ENCODE assay signal across 18 cellular contexts in genomic region chr12:124881123-124881522, GRCh38. TPM values are rescaled to one million over a fixed set of nuclear protein-coding genes. Genes with fewer than 3 reads are reported as not detected.
DNase-seq lines count a peak whose midpoint lies in the region; ATAC-seq, FAIRE-seq and TF ChIP-seq lines count a peak whose summit lies in the region.
"Had no signal": no experiment of that assay in that cellular context is flagged by ENCODE, and none has a peak within 500 bp of the region (broad histone marks: within the 10 kb centered on the region; RNA-seq: fewer than 3 reads in every experiment).

No MANE protein-coding gene starts in this region.

- H4K5ac ChIP-seq in IMR-90 (ENCODE audit: low read depth, low read length) = no peak overlapping the region

- no peak overlapping the region for H3K27ac ChIP-seq in IMR-90 (ENCODE audit: insufficient read depth, low read length)
- H3K27ac ChIP-seq in naive thymus-derived CD4-positive, alpha-beta T cell (ENCODE audit: low read depth, low read length) = no peak overlapping the region
- H3K27ac ChIP-seq in kidney (ENCODE audit: low read depth in 2 of 2, low read length in 2 of 2) = no peak overlapping the region
- H3K27ac ChIP-seq: psoas muscle, SK-N-MC, thoracic aorta had no signal

- in situ Hi-C loops in IMR-90 (cut with MboI; ENCODE audit: low sequenced_read_pairs) = no loop called here

- H3K4me2 ChIP-seq in IMR-90 (ENCODE audit: low read depth, low read length) = no peak overlapping the region

- peaks cover 29% of the 10 kb centered on the region for H3K4me1 Mint-ChIP-seq in activated naive CD8-positive, alpha-beta T cell treated with anti-CD3 and anti-CD28 coated beads, Interleukin-2, amount 50 U/mL, for 24 hours
- H3K4me1 Mint-ChIP-seq in naive thymus-derived CD4-positive, alpha-beta T cell = peaks cover 0 to 32% (median 19%) of the 10 kb centered on the region in 7 donors

- no TSS peak for BruUV-seq in IMR-90 (replicated peaks; lab: Mats Ljungman, UMichigan)

- H3K36me3 Mint-ChIP-seq in activated naive CD8-positive, alpha-beta T cell treated with anti-CD3 and anti-CD28 coated beads, Interleukin-2, amount 50 U/mL, for 24 hours (ENCODE audit: low read depth) = no peaks in the 10 kb centered on the region
- H3K36me3 Mint-ChIP-seq in naive thymus-derived CD4-positive, alpha-beta T cell = peaks cover 0 to 1% (median 0%) of the 10 kb centered on the region in 5 donors
- H3K36me3 Mint-ChIP-seq: WTC11 had no signal

- FAIRE-seq in kidney (lab: Jason Lieb, UNC) (no peak), H54 (lab: Jason Lieb, UNC) (no peak)

- H3K27ac Mint-ChIP-seq in activated naive CD8-positive, alpha-beta T cell treated with anti-CD3 and anti-CD28 coated beads, Interleukin-2, amount 50 U/mL, for 24 hours = no peak overlapping the region
- H3K27ac Mint-ChIP-seq in naive thymus-derived CD4-positive, alpha-beta T cell = peak overlapping the region in 2 of 9 donors; percentile 1 to 28
- H3K27ac Mint-ChIP-seq: WTC11 had no signal

- peak overlapping the region; percentile 23 for H2AK9ac ChIP-seq in IMR-90 (replicated peaks; ENCODE audit: low read depth, low read length, poor library complexity)

- no peak overlapping the region for H3K4ac ChIP-seq in IMR-90 (ENCODE audit: low read depth, low read length)

- no peak overlapping the region for H2BK20ac ChIP-seq in IMR-90 (ENCODE audit: low read depth, low read length)

- H3K56ac ChIP-seq in IMR-90 (ENCODE audit: extremely low read depth, insufficient read depth, low read length) = no peak overlapping the region

- no peaks in the 10 kb centered on the region for H3K36me3 ChIP-seq in IMR-90 (ENCODE audit: control insufficient read depth, insufficient read depth, low read length)
- H3K36me3 ChIP-seq in naive thymus-derived CD4-positive, alpha-beta T cell (ENCODE audit: control insufficient read depth in 2 of 3, insufficient read depth in 3 of 3, low read length in 3 of 3) = no peaks in the 10 kb centered on the region
- H3K36me3 ChIP-seq in kidney (ENCODE audit: control insufficient read depth in 1 of 2, insufficient read depth in 2 of 2, low read length in 2 of 2) = no peaks in the 10 kb centered on the region
- H3K36me3 ChIP-seq: thoracic aorta had no signal

- H4K20me1 ChIP-seq in IMR-90 (ENCODE audit: insufficient read depth, low read length) = no peaks in the 10 kb centered on the region

- H3K9ac ChIP-seq in IMR-90 (ENCODE audit: low read depth, low read length) (no peak overlapping the region), kidney (ENCODE audit: low read length in 2 of 2) (no peak overlapping the region)

- no peak overlapping the region for H3K4me3 ChIP-seq in IMR-90 (ENCODE audit: insufficient read depth, low read depth, low read length)
- H3K4me3 ChIP-seq in naive thymus-derived CD4-positive, alpha-beta T cell (ENCODE audit: low read length) = no peak overlapping the region
- H3K4me3 ChIP-seq in kidney (ENCODE audit: low read length in 2 of 2) = no peak overlapping the region
- H3K4me3 ChIP-seq: psoas muscle, SK-N-MC, thoracic aorta had no signal

- H3K79me1 ChIP-seq in IMR-90 (ENCODE audit: low read depth in 1 of 2, low read length in 2 of 2) = no peaks in the 10 kb centered on the region

- POLR2A ChIA-PET in IMR-90 (lab: Charles Lee; ENCODE audit: unreplicated experiment) = no interaction called here
- POLR2A ChIA-PET in naive thymus-derived CD4-positive, alpha-beta T cell (lab: Charles Lee) = no interaction called here

- no peak; the same call in 1 of the 2 replicates for ATAC-seq in IMR-90 (ENCODE audit: low read depth)
- peak; percentile 11 for ATAC-seq in activated naive CD8-positive, alpha-beta T cell treated with anti-CD3 and anti-CD28 coated beads, Interleukin-2, amount 50 U/mL, for 24 hours
- ATAC-seq in naive thymus-derived CD4-positive, alpha-beta T cell = no peak
- ATAC-seq: psoas muscle, WTC11 had no signal

- peak overlapping the region; percentile 34 to 87; a peak in 2 of 4 replicates for H4K8ac ChIP-seq in IMR-90 (ENCODE audit: low read depth in 2 of 2, low read length in 2 of 2)

- no peak overlapping the region for H3K18ac ChIP-seq in IMR-90 (ENCODE audit: low read depth, low read length)

- H3K4me1 ChIP-seq in IMR-90 (ENCODE audit: control insufficient read depth, insufficient read depth, low read length) = peaks cover 2% of the 10 kb centered on the region; the same call in 1 of the 2 replicates
- no peaks in the 10 kb centered on the region for H3K4me1 ChIP-seq in naive thymus-derived CD4-positive, alpha-beta T cell (ENCODE audit: control insufficient read depth in 2 of 2, insufficient read depth in 2 of 2, low read length in 2 of 2)
- peaks cover 2 to 5% of the 10 kb centered on the region in 2 donors for H3K4me1 ChIP-seq in kidney (ENCODE audit: control insufficient read depth in 1 of 2, insufficient read depth in 1 of 2, low read depth in 1 of 2, low read length in 2 of 2)
- H3K4me1 ChIP-seq: psoas muscle had no signal

- H3K9me3 Mint-ChIP-seq in activated naive CD8-positive, alpha-beta T cell treated with anti-CD3 and anti-CD28 coated beads, Interleukin-2, amount 50 U/mL, for 24 hours = no peaks in the 10 kb centered on the region
- no peaks in the 10 kb centered on the region for H3K9me3 Mint-ChIP-seq in naive thymus-derived CD4-positive, alpha-beta T cell
- H3K9me3 Mint-ChIP-seq: IgD-negative memory B cell, WTC11 had no signal

- peak; percentile 50 for DNase-seq in CD1c-positive myeloid dendritic cell (ENCODE audit: extremely low spot score)
- DNase-seq in IMR-90 = no peak
- DNase-seq in activated naive CD8-positive, alpha-beta T cell treated with anti-CD3 and anti-CD28 coated beads, Interleukin-2, amount 50 U/mL, for 24 hours = no peak
- DNase-seq in naive thymus-derived CD4-positive, alpha-beta T cell = no peak
- DNase-seq in erythroblast (lab: John Stamatoyannopoulos, UW) = no peak
- no peak for DNase-seq in kidney
- DNase-seq in NCI-H187 (lab: John Stamatoyannopoulos, UW) = no peak
- DNase-seq in H54 (ENCODE audit: insufficient read length, low spot score) = no peak
- DNase-seq: activated CD8-positive, alpha-beta memory T cell treated with anti-CD3 and anti-CD28 coated beads, Interleukin-2, amount 50 U/mL, for 4 hours; central memory CD4-positive, alpha-beta T cell; islet precursor cell; NCI-H1436; NCI-H345; psoas muscle had no signal

- no peak overlapping the region for H3K4me3 Mint-ChIP-seq in activated naive CD8-positive, alpha-beta T cell treated with anti-CD3 and anti-CD28 coated beads, Interleukin-2, amount 50 U/mL, for 24 hours
- peak overlapping the region in 8 of 10 donors; percentile 22 to 55 (median 32) for H3K4me3 Mint-ChIP-seq in naive thymus-derived CD4-positive, alpha-beta T cell
- H3K4me3 Mint-ChIP-seq: WTC11 had no signal

- 0 out of 2 replicates have a peak overlapping the region, but pooled peaks have one; percentile 15 for H4K91ac ChIP-seq in IMR-90 (ENCODE audit: insufficient read depth, low read depth, low read length)

- no peak for TF ChIP-seq CTCF in IMR-90 (conservative IDR thresholded peaks at IDR 0.05; ENCODE audit: low read depth, low read length)
- TF ChIP-seq CTCF in kidney (IDR thresholded peaks at IDR 0.05; ENCODE audit: borderline replicate concordance, extremely low read depth, insufficient read depth) = no peak

- no peak overlapping the region for H3K23ac ChIP-seq in IMR-90 (ENCODE audit: low read depth, low read length)

- no peak overlapping the region for H2BK5ac ChIP-seq in IMR-90 (ENCODE audit: low read depth, low read length, poor library complexity, severe bottlenecking)

- H3K14ac ChIP-seq in IMR-90 (replicated peaks; ENCODE audit: low read depth, low read length) = no peak overlapping the region

- H2AFZ ChIP-seq in IMR-90 (replicated peaks; ENCODE audit: low read length, poor library complexity) = peak overlapping the region; percentile 88

- dilution Hi-C loops in IMR-90 (cut with HindIII; ENCODE audit: low sequenced_read_pairs, unreplicated experiment) = no loop called here

- no peaks in the 10 kb centered on the region for H3K27me3 Mint-ChIP-seq in activated naive CD8-positive, alpha-beta T cell treated with anti-CD3 and anti-CD28 coated beads, Interleukin-2, amount 50 U/mL, for 24 hours
- no peaks in the 10 kb centered on the region for H3K27me3 Mint-ChIP-seq in naive thymus-derived CD4-positive, alpha-beta T cell
- H3K27me3 Mint-ChIP-seq: IgD-negative memory B cell had no signal

- H2AK5ac ChIP-seq in IMR-90 (ENCODE audit: low read depth, low read length) = no peak overlapping the region

- no peaks in the 10 kb centered on the region for H3K9me3 ChIP-seq in IMR-90 (ENCODE audit: control insufficient read depth, insufficient read depth, low read length)
- no peaks in the 10 kb centered on the region for H3K9me3 ChIP-seq in naive thymus-derived CD4-positive, alpha-beta T cell (ENCODE audit: control insufficient read depth in 2 of 3, low read length in 3 of 3)
- H3K9me3 ChIP-seq in kidney (ENCODE audit: control insufficient read depth in 1 of 2, low read length in 2 of 2) = no peaks in the 10 kb centered on the region
- H3K9me3 ChIP-seq: psoas muscle, thoracic aorta had no signal

- H3K27me3 ChIP-seq in IMR-90 (ENCODE audit: control insufficient read depth, insufficient read depth, low read length) = no peaks in the 10 kb centered on the region
- no peaks in the 10 kb centered on the region for H3K27me3 ChIP-seq in naive thymus-derived CD4-positive, alpha-beta T cell (ENCODE audit: control insufficient read depth in 2 of 2, insufficient read depth in 2 of 2, low read length in 2 of 2)

- CTCF ChIA-PET in IMR-90 (lab: Yijun Ruan, JAX) = no interaction called here
- CTCF ChIA-PET in naive thymus-derived CD4-positive, alpha-beta T cell (lab: Charles Lee) = no interaction called here

- TF ChIP-seq RAD21 in IMR-90 (IDR thresholded peaks at IDR 0.05; ENCODE audit: low read length) = no peak

- intact Hi-C loops in IMR-90 (cut with micrococcal nuclease) (no loop called here), kidney (cut with DNase I) (no loop called here)
- intact Hi-C loops in naive thymus-derived CD4-positive, alpha-beta T cell (cut with micrococcal nuclease) = no loop called here

- H2BK120ac ChIP-seq in IMR-90 (ENCODE audit: low read depth, low read length) = no peak overlapping the region

- H3K9me1 ChIP-seq in IMR-90 (ENCODE audit: insufficient read depth, low read length) = peaks cover 3% of the 10 kb centered on the region; the same call in 1 of the 2 replicates

- no peak overlapping the region for H2BK15ac ChIP-seq in IMR-90 (ENCODE audit: low read depth, low read length)

- TF ChIP-seq POLR2A in IMR-90 (IDR thresholded peaks at IDR 0.05; ENCODE audit: low read depth, low read length) (no peak), erythroblast (IDR thresholded peaks at IDR 0.05; ENCODE audit: low read length) (no peak), H54 (IDR thresholded peaks at IDR 0.05; ENCODE audit: low read depth, low read length) (no peak)

- WGBS in IMR-90 (ENCODE audit: extremely low coverage in 2 of 2, insufficient read length in 1 of 2), 2 experiments = 30% methylated on average over 6 of the region's 10 CpGs; no CpG with 5 or more reads in 1 of the 2 experiments

RNA-seq across cellular contexts. Expression of gene SCARB1, which starts 17.5 kb away (rescaled TPM):
- 3.0 and 3.6 TPM in 2 replicates for total RNA-seq in IMR-90 (2012; rRNA removed)
- 24.8 and 27.0 TPM in 2 replicates for polyA plus RNA-seq in IMR-90 (2012; rRNA removed)
- 20.5 and 47.8 TPM in 2 replicates for polyA plus RNA-seq in IMR-90 (2012; cell fraction: cytosol; rRNA removed)
- polyA plus RNA-seq in IMR-90 (2012; cell fraction: nucleus; rRNA removed; ENCODE audit: low replicate concordance) = 36.2 and 109 TPM in 2 replicates
- 1 to 10 TPM; 2.5 to 7.1 (median 4.3) TPM for total RNA-seq in naive thymus-derived CD4-positive, alpha-beta T cell
- 1 to 10 TPM; 2.2 to 2.6 TPM for polyA plus RNA-seq in naive thymus-derived CD4-positive, alpha-beta T cell
- total RNA-seq in kidney = 13.2 TPM
- polyA plus RNA-seq in kidney (ENCODE audit: insufficient read depth, low read depth, low replicate concordance) = 12.3 TPM

RNA-seq across cellular contexts. Expression of gene UBC, which starts 33.3 kb away (rescaled TPM):
- total RNA-seq in IMR-90 (2012; rRNA removed) = 2,742 and 4,320 TPM in 2 replicates
- polyA plus RNA-seq in IMR-90 (2012; rRNA removed) = 2,042 and 2,259 TPM in 2 replicates
- 1,014 and 1,274 TPM in 2 replicates for polyA plus RNA-seq in IMR-90 (2012; cell fraction: cytosol; rRNA removed)
- 915 and 1,106 TPM in 2 replicates for polyA plus RNA-seq in IMR-90 (2012; cell fraction: nucleus; rRNA removed; ENCODE audit: low replicate concordance)
- 1,000 to 10,000 TPM in 1 of 5 experiments, 100 to 1,000 TPM in 4; 753 to 1,510 (median 913) TPM for total RNA-seq in naive thymus-derived CD4-positive, alpha-beta T cell
- 1,000 to 10,000 TPM; 1,135 to 1,865 TPM for polyA plus RNA-seq in naive thymus-derived CD4-positive, alpha-beta T cell
- total RNA-seq in kidney = 1,132 TPM
- 952 TPM for polyA plus RNA-seq in kidney (ENCODE audit: insufficient read depth, low read depth, low replicate concordance)
